In genomic region chr7:93043393-93043985, GRCh38 we compare ENCODE assay signal across 1 cellular context.
A peak's percentile ranks its signal among the peaks of the same experiment; 100 is the strongest.
TF ChIP-seq lines count a peak whose summit lies in the region.

No MANE protein-coding gene starts in this region.

TF ChIP-seq in IMR-90, 13 proteins besides CTCF, POLR2A, EP300 and RAD21 (continued from another document):
- TF ChIP-seq MAFK (IDR thresholded peaks at IDR 0.05; ENCODE audit: low read depth, low read length): peak; percentile 37; the same call in 1 of the 2 replicates
- peak; percentile 83 for TF ChIP-seq FOS (IDR thresholded peaks at IDR 0.05; ENCODE audit: low read depth, low read length)
- TF ChIP-seq CEBPB (IDR thresholded peaks at IDR 0.05; ENCODE audit: low read depth, low read length): peak; percentile 92
- TF ChIP-seq BHLHE40 (IDR thresholded peaks at IDR 0.05; ENCODE audit: low read depth, low read length): peak; percentile 79
